In genomic region chr16:25052530-25052929, GRCh38 we compare ENCODE assay signal across 1 cellular context.
A peak's percentile ranks its signal among the peaks of the same experiment; 100 is the strongest.
TF ChIP-seq lines count a peak whose summit lies in the region.

No MANE protein-coding gene starts in this region.

TF ChIP-seq in K562, 482 proteins besides CTCF, POLR2A, EP300 and RAD21:
- no peak for TF ChIP-seq CEBPG (CRISPR knock-in tag; IDR thresholded peaks at IDR 0.05)
- TF ChIP-seq CEBPG (tag; conservative IDR thresholded peaks at IDR 0.05 in 1 of 2, IDR thresholded peaks at IDR 0.05 in 1 of 2): 0 out of 4 replicates have a peak, but pooled peaks of 1 of the 2 experiments have one; percentile 19
- no peak for TF ChIP-seq MCM2 (IDR thresholded peaks at IDR 0.05; ENCODE audit: low read depth)
- TF ChIP-seq, protein P1, sequence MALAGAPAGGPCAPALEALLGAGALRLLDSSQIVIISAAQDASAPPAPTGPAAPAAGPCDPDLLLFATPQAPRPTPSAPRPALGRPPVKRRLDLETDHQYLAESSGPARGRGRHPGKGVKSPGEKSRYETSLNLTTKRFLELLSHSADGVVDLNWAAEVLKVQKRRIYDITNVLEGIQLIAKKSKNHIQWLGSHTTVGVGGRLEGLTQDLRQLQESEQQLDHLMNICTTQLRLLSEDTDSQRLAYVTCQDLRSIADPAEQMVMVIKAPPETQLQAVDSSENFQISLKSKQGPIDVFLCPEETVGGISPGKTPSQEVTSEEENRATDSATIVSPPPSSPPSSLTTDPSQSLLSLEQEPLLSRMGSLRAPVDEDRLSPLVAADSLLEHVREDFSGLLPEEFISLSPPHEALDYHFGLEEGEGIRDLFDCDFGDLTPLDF (CRISPR knock-in tag; IDR thresholded peaks at IDR 0.05): no peak
- TF ChIP-seq FOXJ3 (CRISPR knock-in tag; IDR thresholded peaks at IDR 0.05): no peak
- TF ChIP-seq CEBPB (tag; IDR thresholded peaks at IDR 0.05): peak; percentile 70
- no peak for TF ChIP-seq TCF7 (IDR thresholded peaks at IDR 0.05; ENCODE audit: borderline replicate concordance)
- peak; percentile 14 for TF ChIP-seq PRDM10 (IDR thresholded peaks at IDR 0.05; ENCODE audit: partially characterized antibody)
- no peak for TF ChIP-seq SLC30A9 (CRISPR knock-in tag; IDR thresholded peaks at IDR 0.05)
- TF ChIP-seq NFIX (CRISPR knock-in tag; IDR thresholded peaks at IDR 0.05; ENCODE audit: low read depth): no peak
- TF ChIP-seq SRSF7 (optimal IDR thresholded peaks at IDR 0.05; ENCODE audit: low read depth, low read length): no peak
